9 cellular contexts compared by ENCODE assay signal in genomic region chr12:92784795-92785562, GRCh38.
DNase-seq lines count a peak whose midpoint lies in the region; ATAC-seq, FAIRE-seq and TF ChIP-seq lines count a peak whose summit lies in the region.
"Had no signal": no experiment of that assay in that cellular context is flagged by ENCODE, and none has a peak within 500 bp of the region (broad histone marks: within the 10 kb centered on the region; RNA-seq: fewer than 3 reads in every experiment).

No MANE protein-coding gene starts in this region.

- peak; percentile 32 for DNase-seq in CMK (ENCODE audit: low read depth)
- DNase-seq in NCI-H1417 treated with DMSO at 0.1 percent for 48 hours (lab: John Stamatoyannopoulos, UW): peak; percentile 80
- DNase-seq in SK-N-DZ (ENCODE audit: low spot score): peak; percentile 79
- no peak for DNase-seq in mesothelial cell of epicardium (ENCODE audit: low spot score in 2 of 2, unreplicated experiment in 2 of 2)
- DNase-seq in activated effector memory CD4-positive, alpha-beta T cell treated with anti-CD3 and anti-CD28 coated beads, Interleukin-2, amount 50 U/mL, for 16 hours: no peak

- ATAC-seq in GM18858 (IDR thresholded peaks at IDR 0.05; ENCODE audit: unreplicated experiment) (peak; percentile 97), HG02943 (IDR thresholded peaks at IDR 0.05; ENCODE audit: low read depth, unreplicated experiment) (peak; percentile 97)

- FAIRE-seq in endometrium (lab: Jason Lieb, UNC): peak; percentile 79

- peaks cover 21% of the 10 kb centered on the region for H3K4me1 Mint-ChIP-seq in mesothelial cell of epicardium

- H3K27ac Mint-ChIP-seq in mesothelial cell of epicardium: peak overlapping the region; percentile 62
- H3K27ac Mint-ChIP-seq: activated naive CD8-positive, alpha-beta T cell had no signal

- H3K9me3 Mint-ChIP-seq in mesothelial cell of epicardium: no peaks in the 10 kb centered on the region

- no peaks in the 10 kb centered on the region for H3K27me3 Mint-ChIP-seq in mesothelial cell of epicardium (ENCODE audit: low read depth)
- H3K27me3 Mint-ChIP-seq: activated naive CD8-positive, alpha-beta T cell had no signal

- H3K4me3 Mint-ChIP-seq in mesothelial cell of epicardium: no peak overlapping the region
- H3K4me3 Mint-ChIP-seq: activated naive CD8-positive, alpha-beta T cell had no signal

- TF ChIP-seq CTCF in mesothelial cell of epicardium (IDR thresholded peaks at IDR 0.05; ENCODE audit: unreplicated experiment): peak; percentile 31

- H3K36me3 Mint-ChIP-seq in mesothelial cell of epicardium: peaks cover 6% of the 10 kb centered on the region

Comparison
In these comparisons a context has a peak if more than half of its experiments do, and no peak if none do; other contexts are left out.
1. DNase-seq: peak in CMK (single experiment), NCI-H1417 treated with DMSO at 0.1 percent for 48 hours (single experiment) and SK-N-DZ (single experiment); none in mesothelial cell of epicardium (0 of 2) and activated effector memory CD4-positive, alpha-beta T cell treated with anti-CD3 and anti-CD28 coated beads, Interleukin-2, amount 50 U/mL, for 16 hours (single experiment).